Comparison of ENCODE assay signal across 2 cellular contexts in genomic region chr2:230414302-230414701, GRCh38.
TF ChIP-seq lines count a peak whose summit lies in the region.

No MANE protein-coding gene starts in this region.

TF ChIP-seq in H1, 55 proteins besides CTCF, POLR2A, EP300 and RAD21:
- TF ChIP-seq GTF2F1 (IDR thresholded peaks at IDR 0.05; ENCODE audit: borderline replicate concordance, low read depth, low read length) (no peak), SIN3A (conservative IDR thresholded peaks at IDR 0.05 in 1 of 2, IDR thresholded peaks at IDR 0.05 in 1 of 2; ENCODE audit: low read depth in 1 of 2, low read length in 2 of 2) (no peak), MAFK (IDR thresholded peaks at IDR 0.05; ENCODE audit: low read depth, low read length) (no peak), RBBP5 (IDR thresholded peaks at IDR 0.05; ENCODE audit: borderline replicate concordance, low read depth, low read length) (no peak), SIX5 (IDR thresholded peaks at IDR 0.05; ENCODE audit: low read depth, low read length) (no peak), ATF2 (IDR thresholded peaks at IDR 0.05; ENCODE audit: low read length) (no peak), CHD1 (IDR thresholded peaks at IDR 0.05; ENCODE audit: low read depth, low read length) (no peak), YY1 (IDR thresholded peaks at IDR 0.05; ENCODE audit: low read depth, low read length) (no peak), TEAD4 (IDR thresholded peaks at IDR 0.05; ENCODE audit: low read depth, low read length) (no peak), NANOG (IDR thresholded peaks at IDR 0.05; ENCODE audit: insufficient read depth, low read depth, low read length, poor library complexity, severe bottlenecking) (no peak), EGR1 (IDR thresholded peaks at IDR 0.05; ENCODE audit: borderline replicate concordance, low read depth, low read length) (no peak), HDAC2 (IDR thresholded peaks at IDR 0.05; ENCODE audit: borderline replicate concordance in 1 of 2, low read depth in 2 of 2, low read length in 2 of 2) (no peak), SP2 (IDR thresholded peaks at IDR 0.05; ENCODE audit: low read length) (no peak), SRF (IDR thresholded peaks at IDR 0.05; ENCODE audit: low read depth, low read length) (no peak), SIRT6 (IDR thresholded peaks at IDR 0.05; ENCODE audit: low read length) (no peak), GABPA (IDR thresholded peaks at IDR 0.05; ENCODE audit: borderline replicate concordance, insufficient read depth, low read length) (no peak), BACH1 (IDR thresholded peaks at IDR 0.05; ENCODE audit: low read length) (no peak)

TF ChIP-seq in SK-N-SH treated with all-trans-retinoic acid at 6 μM for 48 hours, 23 proteins besides CTCF, POLR2A, EP300 and RAD21:
- TF ChIP-seq ZNF70 (CRISPR knock-in tag; IDR thresholded peaks at IDR 0.05) (no peak), ZNF8 (CRISPR knock-in tag; IDR thresholded peaks at IDR 0.05) (no peak), TSHZ2 (CRISPR knock-in tag; IDR thresholded peaks at IDR 0.05) (no peak), ARNTL (CRISPR knock-in tag; IDR thresholded peaks at IDR 0.05; ENCODE audit: borderline replicate concordance, low read depth) (no peak), ZNF565 (CRISPR knock-in tag; conservative IDR thresholded peaks at IDR 0.05; ENCODE audit: low read depth) (no peak), BACH2 (CRISPR knock-in tag; IDR thresholded peaks at IDR 0.05; ENCODE audit: borderline replicate concordance) (no peak), ZFP30 (CRISPR knock-in tag; IDR thresholded peaks at IDR 0.05) (no peak), PATZ1 (CRISPR knock-in tag; IDR thresholded peaks at IDR 0.05; ENCODE audit: borderline replicate concordance) (no peak), POU6F1 (CRISPR knock-in tag; IDR thresholded peaks at IDR 0.05; ENCODE audit: borderline replicate concordance, low read depth) (no peak), ZFP3 (CRISPR knock-in tag; IDR thresholded peaks at IDR 0.05) (no peak), SNAI2 (CRISPR knock-in tag; IDR thresholded peaks at IDR 0.05) (no peak)
